Comparison of ENCODE assay signal across 8 cellular contexts in genomic region chr9:20623748-20624124, GRCh38. TPM values are rescaled to one million over a fixed set of nuclear protein-coding genes. Genes with fewer than 3 reads are reported as not detected.
DNase-seq lines count a peak whose midpoint lies in the region; ATAC-seq and TF ChIP-seq lines count a peak whose summit lies in the region.

No MANE protein-coding gene starts in this region.

- no peak for TF ChIP-seq POLR2A in GM18505 (IDR thresholded peaks at IDR 0.05; ENCODE audit: borderline replicate concordance, extremely low read depth, insufficient read depth, insufficient read length)

- H2AK5ac ChIP-seq in H9 (ENCODE audit: insufficient read length, low read length): no peak overlapping the region

- no peaks in the 10 kb centered on the region for H3K36me3 Mint-ChIP-seq in H9 (ENCODE audit: insufficient read depth in 1 of 3, low read depth in 3 of 3)
- H3K36me3 Mint-ChIP-seq in mesothelial cell of epicardium: no peaks in the 10 kb centered on the region

- no peak overlapping the region for H2BK12ac ChIP-seq in H9 (ENCODE audit: insufficient read length, low read depth, low read length)

- H3K4me3 ChIP-seq in A673 (ENCODE audit: low read depth, low read length, poor library complexity, severe bottlenecking) (peak overlapping the region; percentile 74), astrocyte of the cerebellum (ENCODE audit: low read depth, low read length) (peak overlapping the region; percentile 76)

- no peak overlapping the region for H3T11ph ChIP-seq in H9 (ENCODE audit: low read length)

- H3K9ac ChIP-seq in H9 (ENCODE audit: extremely low read depth, insufficient read length, low read length): no peak overlapping the region

- H3K18ac ChIP-seq in H9 (ENCODE audit: insufficient read length, low read depth, low read length): no peak overlapping the region

- H3K9me3 Mint-ChIP-seq in H9 (no peaks in the 10 kb centered on the region), mesothelial cell of epicardium (no peaks in the 10 kb centered on the region)

- H3K27ac ChIP-seq in A673 (ENCODE audit: low read depth, low read length, poor library complexity, severe bottlenecking) (peak overlapping the region; percentile 87), H9 (ENCODE audit: insufficient read length, low read depth, low read length) (no peak overlapping the region)

- TF ChIP-seq CTCF in A673 (conservative IDR thresholded peaks at IDR 0.05; ENCODE audit: low read depth, low read length) (no peak), H9 (conservative IDR thresholded peaks at IDR 0.05) (no peak), astrocyte of the cerebellum (IDR thresholded peaks at IDR 0.05; ENCODE audit: low read depth, low read length, missing control alignments) (no peak), mesothelial cell of epicardium (IDR thresholded peaks at IDR 0.05; ENCODE audit: unreplicated experiment) (no peak)

- H3K23ac ChIP-seq in H9 (ENCODE audit: insufficient read length, low read depth, low read length): no peak overlapping the region

- peak overlapping the region; percentile 78 to 93 for H3K4me3 Mint-ChIP-seq in H9
- peak overlapping the region; percentile 95 for H3K4me3 Mint-ChIP-seq in mesothelial cell of epicardium

- no CpG with 5 or more reads among the region's 7 CpGs for WGBS in H9 (ENCODE audit: extremely low coverage, insufficient read length, low lambda C conversion rate)

- H3K23me2 ChIP-seq in H9 (ENCODE audit: insufficient read length, low read depth, low read length, poor library complexity, severe bottlenecking): peaks cover 25% of the 10 kb centered on the region

- no peak overlapping the region for H2BK20ac ChIP-seq in H9 (ENCODE audit: low read depth, low read length, poor library complexity, severe bottlenecking)

- in situ Hi-C loops in astrocyte of the cerebellum (cut with HindIII; ENCODE audit: low sequenced_read_pairs): loop anchor here (5.0 kb wide), 1 partner anchor 319 kb away; no protein-coding TSS in a partner anchor

- no peaks in the 10 kb centered on the region for H3K36me3 ChIP-seq in A673 (ENCODE audit: insufficient read depth, low read length, poor library complexity, severe bottlenecking)

- H4K5ac ChIP-seq in H9 (ENCODE audit: insufficient read length, low read depth, low read length): no peak overlapping the region

- TSS peak; percentile 86 for BruUV-seq in A673 (replicated peaks; lab: Mats Ljungman, UMichigan)

- H2BK120ac ChIP-seq in H9 (ENCODE audit: low read depth, low read length, poor library complexity, severe bottlenecking): no peak overlapping the region

- H3K4me1 ChIP-seq in A673 (ENCODE audit: insufficient read depth, low read length, poor library complexity, severe bottlenecking) (peaks cover 32% of the 10 kb centered on the region), H9 (ENCODE audit: insufficient read depth, low read length) (peaks cover 3% of the 10 kb centered on the region; the same call in 1 of the 2 replicates)

- H3K27me3 ChIP-seq in A673 (replicated peaks; ENCODE audit: insufficient read depth, low read depth, low read length, poor library complexity) (no peaks in the 10 kb centered on the region), H9 (ENCODE audit: insufficient read depth, low read length) (peaks cover 31% of the 10 kb centered on the region)

- H3K79me2 ChIP-seq in H9 (ENCODE audit: insufficient read depth, low read length): no peaks in the 10 kb centered on the region

- H2AFZ ChIP-seq in H9 (ENCODE audit: low read length): no peak overlapping the region

- no peak overlapping the region for H3K27ac Mint-ChIP-seq in H9
- peak overlapping the region; percentile 25 for H3K27ac Mint-ChIP-seq in mesothelial cell of epicardium

- H4K8ac ChIP-seq in H9 (replicated peaks; ENCODE audit: insufficient read length, low read depth, low read length): no peak overlapping the region

- no peak overlapping the region for H3K4ac ChIP-seq in H9 (ENCODE audit: low read depth, low read length)

- H3K14ac ChIP-seq in H9 (ENCODE audit: insufficient read depth, low read length): no peak overlapping the region

- H3K4me2 ChIP-seq in H9 (ENCODE audit: insufficient read depth, insufficient read length, low read length): peak overlapping the region; percentile 95

- no peak for DNase-seq in A673 (ENCODE audit: low spot score)
- no peak for DNase-seq in H9
- no peak for DNase-seq in astrocyte of the cerebellum (ENCODE audit: low read depth)
- no peak for DNase-seq in mesothelial cell of epicardium (ENCODE audit: low spot score in 2 of 2, unreplicated experiment in 2 of 2)
- no peak for DNase-seq in NCI-H2081 (lab: John Stamatoyannopoulos, UW)
- no peak for DNase-seq in activated CD4-positive, alpha-beta T cell treated with anti-CD3 and anti-CD28 coated beads, Interleukin-2, amount 50 U/mL, for 1 hour

- CTCF ChIA-PET in A673 (lab: Charles Lee): interaction anchor here (1.2 kb wide), 1 partner anchor 487 kb away, joined by 10 read pairs; no protein-coding TSS in a partner anchor

- H3K4me1 Mint-ChIP-seq in H9 (peaks cover 27 to 44% of the 10 kb centered on the region in 2 experiments), mesothelial cell of epicardium (peaks cover 48% of the 10 kb centered on the region)

- no peaks in the 10 kb centered on the region for H3K9me3 ChIP-seq in A673 (ENCODE audit: low read depth, low read length, poor library complexity, severe bottlenecking)
- no peaks in the 10 kb centered on the region for H3K9me3 ChIP-seq in H9 (ENCODE audit: control insufficient read depth, low read depth, low read length)

- H3K79me1 ChIP-seq in H9 (ENCODE audit: insufficient read depth, low read depth, low read length, poor library complexity, severe bottlenecking): no peaks in the 10 kb centered on the region

- ATAC-seq in GM18867 (IDR thresholded peaks at IDR 0.05; ENCODE audit: unreplicated experiment): no peak
- no peak for ATAC-seq in GM18505 (IDR thresholded peaks at IDR 0.05; ENCODE audit: unreplicated experiment)

- intact Hi-C loops in A673 (cut with micrococcal nuclease; ENCODE audit: unreplicated experiment): loop anchor here (1.0 to 10.0 kb wide), 4 partner anchors 251 to 696 kb away; no protein-coding TSS in a partner anchor

- H2BK15ac ChIP-seq in H9 (ENCODE audit: low read depth, low read length): no peak overlapping the region

- H3K56ac ChIP-seq in H9 (ENCODE audit: insufficient read length, low read depth, low read length): no peak overlapping the region

- no peaks in the 10 kb centered on the region for H4K20me1 ChIP-seq in H9 (ENCODE audit: control insufficient read depth, insufficient read depth, insufficient read length)

- H3K27me3 Mint-ChIP-seq in H9 (ENCODE audit: low read depth) (peaks cover 57% of the 10 kb centered on the region), mesothelial cell of epicardium (ENCODE audit: low read depth) (peaks cover 8% of the 10 kb centered on the region)

- no peak overlapping the region for H4K91ac ChIP-seq in H9 (ENCODE audit: insufficient read length, low read depth, low read length)

- POLR2A ChIA-PET in A673 (lab: Charles Lee; ENCODE audit: low non-redundant PET): interaction anchor here (0.5 kb wide), 1 partner anchor 185 kb away, joined by 3 read pairs; no protein-coding TSS in a partner anchor

- no peak overlapping the region for H2BK5ac ChIP-seq in H9 (ENCODE audit: insufficient read length, low read length)

RNA-seq across cellular contexts. Expression of gene MLLT3, which starts 1.4 kb away (rescaled TPM):
- 24.2 and 28.5 TPM in 2 replicates for total RNA-seq in A673 (2021)
- total RNA-seq in H9 (2021): 3.7 and 3.9 TPM in 2 replicates
- total RNA-seq in mesothelial cell of epicardium: 41.4 to 45.8 TPM (median 42.5 TPM) in 3 replicates
